ENCODE assay signal across 35 cellular contexts in the genomic region with DNA sequence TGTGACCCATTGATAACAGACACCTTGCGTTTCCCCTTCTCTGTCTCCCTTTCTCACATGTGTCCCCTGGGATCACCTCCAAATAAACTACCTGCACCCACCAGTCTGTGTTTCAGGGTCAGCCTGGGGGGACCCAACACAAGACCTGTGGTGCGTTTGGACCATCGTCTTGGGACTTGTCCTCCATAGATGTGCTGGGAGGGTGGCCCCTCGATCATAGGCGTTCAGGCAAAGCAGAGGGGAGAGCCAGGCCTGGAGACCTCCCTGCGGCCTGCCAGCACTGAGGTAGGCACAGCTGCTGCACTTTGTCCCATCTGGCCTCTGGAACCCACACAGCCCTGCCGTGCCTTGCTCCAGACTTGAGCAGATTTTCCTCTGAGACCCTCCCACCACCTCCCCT. TPM values are rescaled to one million over a fixed set of nuclear protein-coding genes. Genes with fewer than 3 reads are reported as not detected.
"Had no signal": no experiment of that assay in that cellular context is flagged by ENCODE, and none has a peak within 500 bp of the region (broad histone marks: within the 10 kb centered on the region; RNA-seq: fewer than 3 reads in every experiment).

No MANE protein-coding gene starts in this region.

- H3K27ac ChIP-seq: brain microvascular endothelial cell, PC-9, SJCRH30, SK-N-MC had no signal

- H3K27ac Mint-ChIP-seq: activated CD4-positive, alpha-beta T cell treated with anti-CD3 and anti-CD28 coated beads, Interleukin-2, amount 10 ng/mL, durations not matched to agents 24 days and 14 days; activated CD8-positive, alpha-beta T cell treated with anti-CD3 and anti-CD28 coated beads for 36 hours; activated naive CD8-positive, alpha-beta T cell treated with anti-CD3 and anti-CD28 coated beads for 36 hours; activated T-cell treated with anti-CD3 and anti-CD28 coated beads, Interleukin-2, amount 50 U/mL, for 72 hours; activated T-helper 17 cell treated with anti-CD3 and anti-CD28 coated beads, Interleukin-2, amount 50 U/mL, for 72 hours had no signal

- ATAC-seq: activated CD8-positive, alpha-beta T cell treated with anti-CD3 and anti-CD28 coated beads for 36 hours; activated T-cell treated with anti-CD3 and anti-CD28 coated beads, Interleukin-2, amount 50 U/mL, for 72 hours; activated T-helper 17 cell treated with anti-CD3 and anti-CD28 coated beads, Interleukin-2, amount 50 U/mL, for 72 hours; K562 had no signal

- H3K9me3 Mint-ChIP-seq: activated CD4-positive, alpha-beta T cell treated with anti-CD3 and anti-CD28 coated beads, Interleukin-2, amount 10 ng/mL, durations not matched to agents 24 days and 14 days; activated CD8-positive, alpha-beta T cell treated with anti-CD3 and anti-CD28 coated beads for 36 hours; activated naive CD8-positive, alpha-beta T cell treated with anti-CD3 and anti-CD28 coated beads for 36 hours; activated T-cell treated with anti-CD3 and anti-CD28 coated beads, Interleukin-2, amount 50 U/mL, for 72 hours; activated T-helper 17 cell treated with anti-CD3 and anti-CD28 coated beads, Interleukin-2, amount 50 U/mL, for 72 hours had no signal

- H2AFZ ChIP-seq: PC-9 had no signal

- H3K36me3 ChIP-seq: brain microvascular endothelial cell, SJCRH30 had no signal

- H3K4me1 Mint-ChIP-seq: activated CD4-positive, alpha-beta T cell treated with anti-CD3 and anti-CD28 coated beads, Interleukin-2, amount 10 ng/mL, durations not matched to agents 24 days and 14 days; activated naive CD8-positive, alpha-beta T cell treated with anti-CD3 and anti-CD28 coated beads for 36 hours; activated T-helper 17 cell treated with anti-CD3 and anti-CD28 coated beads, Interleukin-2, amount 50 U/mL, for 72 hours had no signal

- FAIRE-seq: K562, RCC 7860 had no signal

- H3K4me2 ChIP-seq: PC-9 had no signal

- H3K4me3 Mint-ChIP-seq: activated CD4-positive, alpha-beta T cell treated with anti-CD3 and anti-CD28 coated beads, Interleukin-2, amount 10 ng/mL, durations not matched to agents 24 days and 14 days; activated CD8-positive, alpha-beta T cell treated with anti-CD3 and anti-CD28 coated beads for 36 hours; activated naive CD8-positive, alpha-beta T cell treated with anti-CD3 and anti-CD28 coated beads for 36 hours; activated T-cell treated with anti-CD3 and anti-CD28 coated beads, Interleukin-2, amount 50 U/mL, for 72 hours; activated T-helper 17 cell treated with anti-CD3 and anti-CD28 coated beads, Interleukin-2, amount 50 U/mL, for 72 hours had no signal

- H3K9me3 ChIP-seq: SJCRH30 had no signal

- DNase-seq: activated CD4-positive, alpha-beta T cell treated with anti-CD3 and anti-CD28 coated beads, Interleukin-2, amount 10 ng/mL, durations not matched to agents 24 days and 14 days; activated CD4-positive, alpha-beta T cell treated with anti-CD3 and anti-CD28 coated beads, Interleukin-2, amount 50 U/mL, for 4 hours; activated CD8-positive, alpha-beta T cell treated with anti-CD3 and anti-CD28 coated beads for 36 hours; activated effector memory CD4-positive, alpha-beta T cell treated with anti-CD3 and anti-CD28 coated beads, Interleukin-2, amount 50 U/mL, for 16 hours; activated naive CD4-positive, alpha-beta T cell; activated naive CD4-positive, alpha-beta T cell treated with anti-CD3 and anti-CD28 coated beads, Interleukin-2, amount 50 U/mL, for 16 hours; activated naive CD8-positive, alpha-beta T cell treated with anti-CD3 and anti-CD28 coated beads for 36 hours; activated T-cell treated with anti-CD3 and anti-CD28 coated beads, Interleukin-2, amount 50 U/mL, for 1 hour; activated T-cell treated with anti-CD3 and anti-CD28 coated beads, Interleukin-2, amount 50 U/mL, for 72 hours; amniotic stem cell; aorta; brain microvascular endothelial cell; NCI-H1092 treated with DMSO at 0.1 percent for 48 hours; NCI-H1417; NCI-H146; NCI-H187; NCI-H2029 treated with DMSO at 0.1 percent for 48 hours; NCI-H2107; NCI-H2171; NCI-H510A; NCI-H526; NCI-H748 treated with DMSO at 0.1 percent for 48 hours; NK-92 treated with Interleukin-12 subunit alpha and Interleukin-12 subunit beta, amount 100 ng/mL, for 24 hours; PC-9; SHP77; SJCRH30; T1000 had no signal

- H3K4me3 ChIP-seq: K562, PC-9, SJCRH30, SK-N-MC had no signal

- H3K27me3 ChIP-seq: brain microvascular endothelial cell had no signal

- H3K36me3 Mint-ChIP-seq: activated naive CD8-positive, alpha-beta T cell treated with anti-CD3 and anti-CD28 coated beads for 36 hours had no signal

- H3K4me1 ChIP-seq: SJCRH30 had no signal

RNA-seq across cellular contexts. Expression of gene CST9, which starts 18.1 kb away (rescaled TPM):
- total RNA-seq: activated CD4-positive, alpha-beta T cell treated with anti-CD3 and anti-CD28 coated beads, Interleukin-2, amount 10 ng/mL, durations not matched to agents 24 days and 14 days; activated CD8-positive, alpha-beta T cell treated with anti-CD3 and anti-CD28 coated beads for 36 hours; activated naive CD8-positive, alpha-beta T cell treated with anti-CD3 and anti-CD28 coated beads for 36 hours; activated T-cell treated with anti-CD3 and anti-CD28 coated beads, Interleukin-2, amount 50 U/mL, for 72 hours; activated T-helper 17 cell treated with anti-CD3 and anti-CD28 coated beads, Interleukin-2, amount 50 U/mL, for 72 hours; aorta; K562; M059J; OCI-LY7; PC-9; SJCRH30; T-helper 1 cell treated with Interleukin-12 subunit alpha and Interleukin-12 subunit beta and Interleukin-4 antibody, amounts not matched to agents 30 ng/mL and 1 ng/mL, for 36 hours; T-helper 2 cell treated with Interferon-gamma antibody and Interleukin-4, amounts not matched to agents 100 ng/mL and 5 ng/mL, for 36 hours had no signal
- polyA plus RNA-seq: aorta, K562 had no signal

RNA-seq across cellular contexts. Expression of gene CST9L, which starts 19.3 kb away (rescaled TPM):
- total RNA-seq: activated CD4-positive, alpha-beta T cell treated with anti-CD3 and anti-CD28 coated beads, Interleukin-2, amount 10 ng/mL, durations not matched to agents 24 days and 14 days; activated CD8-positive, alpha-beta T cell treated with anti-CD3 and anti-CD28 coated beads for 36 hours; activated naive CD8-positive, alpha-beta T cell treated with anti-CD3 and anti-CD28 coated beads for 36 hours; activated T-cell treated with anti-CD3 and anti-CD28 coated beads, Interleukin-2, amount 50 U/mL, for 72 hours; activated T-helper 17 cell treated with anti-CD3 and anti-CD28 coated beads, Interleukin-2, amount 50 U/mL, for 72 hours; aorta; K562; M059J; OCI-LY7; PC-9; SJCRH30; T-helper 1 cell treated with Interleukin-12 subunit alpha and Interleukin-12 subunit beta and Interleukin-4 antibody, amounts not matched to agents 30 ng/mL and 1 ng/mL, for 36 hours; T-helper 2 cell treated with Interferon-gamma antibody and Interleukin-4, amounts not matched to agents 100 ng/mL and 5 ng/mL, for 36 hours had no signal
- polyA plus RNA-seq: aorta, K562 had no signal

RNA-seq across cellular contexts. Expression of gene CST3, which starts 50.1 kb away (rescaled TPM):
- total RNA-seq: activated T-helper 17 cell treated with anti-CD3 and anti-CD28 coated beads, Interleukin-2, amount 50 U/mL, for 72 hours; OCI-LY7 had no signal
